8 cellular contexts compared by ENCODE assay signal in the genomic region with DNA sequence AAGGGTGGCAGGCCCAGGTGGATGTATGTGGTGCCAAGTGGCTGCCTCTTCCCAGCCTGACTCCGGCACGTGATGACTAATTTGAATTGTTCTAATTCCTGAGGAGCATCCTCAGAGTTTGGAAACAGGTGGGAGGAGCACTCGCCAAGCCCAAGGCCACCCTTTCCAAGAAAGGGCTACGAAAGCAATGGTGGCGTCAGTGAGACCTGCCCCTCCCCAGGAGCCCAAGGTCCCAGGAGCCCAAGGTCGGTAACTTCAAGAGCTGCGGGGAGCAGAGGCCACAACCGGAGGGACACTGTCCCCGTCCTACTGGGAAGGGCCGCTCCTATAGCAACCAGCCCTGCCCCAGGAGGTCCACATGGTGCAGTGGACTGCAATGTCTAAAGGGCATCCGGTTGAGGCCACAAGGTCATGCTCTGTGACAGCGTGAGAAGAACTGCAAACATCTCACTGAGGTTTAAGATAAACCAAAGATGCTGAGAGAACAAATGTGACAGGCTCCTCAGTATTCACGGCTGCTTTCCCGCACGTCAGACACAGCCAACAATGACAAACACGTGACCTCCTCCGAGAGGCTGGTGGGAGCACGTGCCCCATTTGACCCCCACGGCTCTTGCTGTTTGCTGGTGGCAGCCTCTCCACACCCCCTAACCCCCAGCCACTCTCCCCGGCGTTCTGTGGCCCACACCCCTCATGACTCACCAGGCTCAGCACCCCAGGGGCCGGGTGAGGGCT.
DNase-seq lines count a peak whose midpoint lies in the region; ATAC-seq and TF ChIP-seq lines count a peak whose summit lies in the region.

No MANE protein-coding gene starts in this region.

- H3K36me3 ChIP-seq in ectodermal cell (ENCODE audit: control insufficient read depth, insufficient read depth, low read length) (no peaks in the 10 kb centered on the region), vagina (no peaks in the 10 kb centered on the region)

- TF ChIP-seq CTCF in vagina (IDR thresholded peaks at IDR 0.05) = no peak

- no peak for TF ChIP-seq POLR2A in vagina (IDR thresholded peaks at IDR 0.05)

- peaks cover 24% of the 10 kb centered on the region for H3K4me1 ChIP-seq in ectodermal cell (ENCODE audit: control insufficient read depth, insufficient read depth, low read length)
- H3K4me1 ChIP-seq in vagina = peaks cover 85% of the 10 kb centered on the region

- intact Hi-C loops in Right ventricle myocardium inferior (cut with DNase I) (loop anchor here (5.0 kb wide), 1 partner anchor 64 kb away; no protein-coding TSS in a partner anchor), cardiac septum (cut with DNase I) (no loop called here), vagina (cut with DNase I) (no loop called here)

- H3K27me3 ChIP-seq in ectodermal cell (ENCODE audit: control insufficient read depth, insufficient read depth, low read length, poor library complexity, severe bottlenecking) (no peaks in the 10 kb centered on the region), vagina (no peaks in the 10 kb centered on the region)

- WGBS in ectodermal cell, 2 experiments = 72 to 80% methylated on average over 22 of the region's 22 CpGs

- ATAC-seq in Right ventricle myocardium inferior (peak; percentile 11), HG02885 (IDR thresholded peaks at IDR 0.05; ENCODE audit: poor library complexity, unreplicated experiment) (no peak), HG03280 (IDR thresholded peaks at IDR 0.05; ENCODE audit: unreplicated experiment) (no peak)

- H3K9me3 ChIP-seq in ectodermal cell (ENCODE audit: control insufficient read depth, low read length) (no peaks in the 10 kb centered on the region), vagina (no peaks in the 10 kb centered on the region)

- DNase-seq in Right ventricle myocardium inferior (ENCODE audit: missing footprints) = no peak
- DNase-seq in cardiac septum (ENCODE audit: low spot score) = no peak
- DNase-seq in mucosa of gallbladder (ENCODE audit: low spot score) = peak; percentile 60
- no peak for DNase-seq in vagina (ENCODE audit: extremely low spot score in 2 of 2)
- DNase-seq in NCI-H2227 (lab: John Stamatoyannopoulos, UW; ENCODE audit: unreplicated experiment) = no peak

- peak overlapping the region; percentile 80 for H3K27ac ChIP-seq in ectodermal cell (ENCODE audit: insufficient read depth, low read depth, low read length, poor library complexity, severe bottlenecking)
- peak overlapping the region; percentile 82 for H3K27ac ChIP-seq in vagina

- H3K4me3 ChIP-seq in ectodermal cell (ENCODE audit: insufficient read depth, low read depth, low read length) = no peak overlapping the region
- no peak overlapping the region for H3K4me3 ChIP-seq in vagina
